In the genomic region with DNA sequence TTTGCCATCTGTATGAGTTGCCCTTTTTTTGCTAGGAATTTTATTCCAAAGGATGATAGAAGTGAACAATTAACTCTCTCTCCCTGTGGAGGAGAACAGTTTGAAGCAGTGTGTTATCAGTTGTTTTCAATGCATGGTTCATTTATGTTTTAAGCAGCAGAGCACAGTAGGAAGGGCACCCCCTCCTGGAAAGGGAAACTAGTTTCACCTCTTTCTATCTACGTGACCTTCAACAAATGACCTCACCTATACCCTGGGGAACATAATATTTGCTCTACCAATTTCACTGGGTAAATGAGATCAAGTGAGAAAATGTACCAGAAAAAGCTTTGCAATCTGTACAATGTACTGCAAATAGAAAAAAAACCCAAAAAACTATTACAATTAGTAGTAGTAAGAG, we compare ENCODE assay signal across 20 cellular contexts. TPM values are rescaled to one million over a fixed set of nuclear protein-coding genes. Genes with fewer than 3 reads are reported as not detected.
DNase-seq lines count a peak whose midpoint lies in the region; ATAC-seq, FAIRE-seq and TF ChIP-seq lines count a peak whose summit lies in the region.
"Had no signal": no experiment of that assay in that cellular context is flagged by ENCODE, and none has a peak within 500 bp of the region (broad histone marks: within the 10 kb centered on the region; RNA-seq: fewer than 3 reads in every experiment).

No MANE protein-coding gene starts in this region.

- in situ Hi-C loops in SK-MEL-5 (cut with HindIII; ENCODE audit: low pct_unique_long_range_greater_than_20kb, low sequenced_read_pairs) (no loop called here), HepG2 (cut with HindIII; ENCODE audit: extremely low pct_ligation_motif_present, low pct_unique_long_range_greater_than_20kb) (no loop called here)

- H3K27me3 ChIP-seq in HepG2 (ENCODE audit: control insufficient read depth in 1 of 2, insufficient read depth in 2 of 2, low read length in 2 of 2): no peaks in the 10 kb centered on the region; a peak in 1 of 5 replicates
- H3K27me3 ChIP-seq: right atrium auricular region had no signal

- no peak overlapping the region for H3K4me3 Mint-ChIP-seq in type B pancreatic cell
- H3K4me3 Mint-ChIP-seq: activated T-cell treated with anti-CD3 and anti-CD28 coated beads, Interleukin-2, amount 50 U/mL, for 24 hours; stimulated activated naive CD8-positive, alpha-beta T cell treated with anti-CD3 and anti-CD28 coated beads, Interleukin-15, amount 100 ng/mL, for 72 hours; T-cell had no signal

- POLR2A ChIA-PET in HEK293 (lab: Yijun Ruan, JAX) (no interaction called here), HepG2 (lab: Yijun Ruan, JAX) (no interaction called here)

- H3K4me1 ChIP-seq in HEK293 (ENCODE audit: control insufficient read depth, insufficient read depth, low read length) (peaks cover 2% of the 10 kb centered on the region; the same call in 1 of the 2 replicates), HepG2 (ENCODE audit: insufficient read depth, low read length) (peaks cover 60% of the 10 kb centered on the region)

- peaks cover 7% of the 10 kb centered on the region for H3K4me1 Mint-ChIP-seq in type B pancreatic cell (ENCODE audit: unreplicated experiment)

- TF ChIP-seq CTCF in C4-2B (conservative IDR thresholded peaks at IDR 0.05) (peak; percentile 36), HEK293 (tag by site-specific recombination; IDR thresholded peaks at IDR 0.05) (no peak), HepG2 (CRISPR knock-in tag; IDR thresholded peaks at IDR 0.05) (peak; percentile 58), type B pancreatic cell (conservative IDR thresholded peaks at IDR 0.05) (no peak)

- FAIRE-seq in HepG2 (lab: Jason Lieb, UNC): no peak
- FAIRE-seq: frontal cortex, G401.6 had no signal

- no peak overlapping the region for H3K4me2 ChIP-seq in HepG2 (ENCODE audit: low read depth, low read length)

- WGBS in HepG2 (ENCODE audit: low lambda C conversion rate): 11% methylated on average over 1 of the region's 1 CpG

- no peaks in the 10 kb centered on the region for H3K36me3 ChIP-seq in HEK293 (ENCODE audit: control insufficient read depth in 2 of 2, insufficient read depth in 1 of 2, low read length in 2 of 2)
- H3K36me3 ChIP-seq in HepG2 (replicated peaks in 1 of 2; ENCODE audit: control insufficient read depth in 1 of 2, insufficient read depth in 2 of 2, low read length in 2 of 2): no peaks in the 10 kb centered on the region
- H3K36me3 ChIP-seq: right atrium auricular region had no signal

- H3K9ac ChIP-seq in HepG2 (ENCODE audit: insufficient read depth, low read depth, low read length): no peak overlapping the region

- intact Hi-C loops in HepG2 (cut with micrococcal nuclease; ENCODE audit: unreplicated experiment): loop anchor here (10.0 kb wide), 1 partner anchor 55 kb away; no protein-coding TSS in a partner anchor

- no peak for TF ChIP-seq POLR2A in HepG2 (IDR thresholded peaks at IDR 0.05; ENCODE audit: insufficient read depth in 1 of 2, low read depth in 2 of 2, low read length in 2 of 2)

- H4K20me1 ChIP-seq in HepG2 (ENCODE audit: insufficient read depth, low read length): no peaks in the 10 kb centered on the region

- DNase-seq in SK-MEL-5 (ENCODE audit: low read depth, low spot score): peak; percentile 10
- DNase-seq in HepG2 (ENCODE audit: low spot score): peak; percentile 62
- no peak for DNase-seq in SKM-1 treated with dmso at 0.1 percent for 144 hours (lab: John Stamatoyannopoulos, UW; ENCODE audit: unreplicated experiment)
- DNase-seq in NCI-H2081 (lab: John Stamatoyannopoulos, UW): no peak
- no peak for DNase-seq in type B pancreatic cell (ENCODE audit: extremely low spot score, unreplicated experiment)
- no peak for DNase-seq in effector CD4-positive, alpha-beta T cell
- DNase-seq: activated CD4-positive, alpha-beta T cell treated with anti-CD3 and anti-CD28 coated beads for 1 hour; activated T-cell treated with anti-CD3 and anti-CD28 coated beads, Interleukin-2, amount 50 U/mL, for 24 hours; amygdala; dermis blood vessel endothelial cell; KG1; kidney glomerular epithelial cell; NCI-H2107; stimulated activated naive CD8-positive, alpha-beta T cell treated with anti-CD3 and anti-CD28 coated beads, Interleukin-15, amount 100 ng/mL, for 72 hours; T-cell had no signal

- H3K79me2 ChIP-seq in HepG2 (ENCODE audit: insufficient read depth, low read length): no peaks in the 10 kb centered on the region

- CTCF ChIA-PET in HEK293 (lab: Yijun Ruan, JAX) (interaction anchor here (0.5 to 2.9 kb wide), 4 partner anchors 13 to 351 kb away, joined by 3 to 12 read pairs (median 4); no protein-coding TSS in a partner anchor), HepG2 (lab: Yijun Ruan, JAX; ENCODE audit: low intra/inter-chr PET ratio, low total read pairs) (no interaction called here)

- H3K4me3 ChIP-seq in HEK293 (ENCODE audit: low read depth, low read length): no peak overlapping the region
- no peak overlapping the region for H3K4me3 ChIP-seq in HepG2 (replicated peaks in 1 of 3; ENCODE audit: insufficient read depth in 1 of 3, low read depth in 2 of 3, low read length in 3 of 3)
- H3K4me3 ChIP-seq: right atrium auricular region had no signal

- no peak overlapping the region for H3K27ac Mint-ChIP-seq in type B pancreatic cell
- H3K27ac Mint-ChIP-seq: activated T-cell treated with anti-CD3 and anti-CD28 coated beads, Interleukin-2, amount 50 U/mL, for 24 hours; stimulated activated naive CD8-positive, alpha-beta T cell treated with anti-CD3 and anti-CD28 coated beads, Interleukin-15, amount 100 ng/mL, for 72 hours; T-cell had no signal

- H3K27me3 Mint-ChIP-seq in type B pancreatic cell: no peaks in the 10 kb centered on the region
- H3K27me3 Mint-ChIP-seq: activated T-cell treated with anti-CD3 and anti-CD28 coated beads, Interleukin-2, amount 50 U/mL, for 24 hours; stimulated activated naive CD8-positive, alpha-beta T cell treated with anti-CD3 and anti-CD28 coated beads, Interleukin-15, amount 100 ng/mL, for 72 hours had no signal

- BruUV-seq in HepG2 (replicated peaks; lab: Mats Ljungman, UMichigan): no TSS peak

- H3K9me3 ChIP-seq in HEK293 (ENCODE audit: control insufficient read depth, insufficient read depth, low read depth, low read length) (no peaks in the 10 kb centered on the region), HepG2 (ENCODE audit: low read length) (no peaks in the 10 kb centered on the region)
- H3K9me3 ChIP-seq: right atrium auricular region had no signal

- peak; percentile 73 for ATAC-seq in HepG2
- ATAC-seq: stimulated activated naive CD8-positive, alpha-beta T cell treated with anti-CD3 and anti-CD28 coated beads, Interleukin-15, amount 100 ng/mL, for 72 hours; T-cell had no signal

- H3K36me3 Mint-ChIP-seq in type B pancreatic cell: no peaks in the 10 kb centered on the region
- H3K36me3 Mint-ChIP-seq: T-cell had no signal

- H2AFZ ChIP-seq in HepG2 (ENCODE audit: low read length): no peak overlapping the region

- TF ChIP-seq EP300 in HepG2 (IDR thresholded peaks at IDR 0.05; ENCODE audit: low read depth in 2 of 2, low read length in 2 of 2) (no peak), HepG2 (CRISPR knock-in tag; IDR thresholded peaks at IDR 0.05; ENCODE audit: borderline replicate concordance) (no peak)

- no peak for TF ChIP-seq RAD21 in HepG2 (CRISPR knock-in tag; IDR thresholded peaks at IDR 0.05)

- no peaks in the 10 kb centered on the region for H3K9me3 Mint-ChIP-seq in type B pancreatic cell
- H3K9me3 Mint-ChIP-seq: activated T-cell treated with anti-CD3 and anti-CD28 coated beads, Interleukin-2, amount 50 U/mL, for 24 hours; stimulated activated naive CD8-positive, alpha-beta T cell treated with anti-CD3 and anti-CD28 coated beads, Interleukin-15, amount 100 ng/mL, for 72 hours; T-cell had no signal

- H3K27ac ChIP-seq in C4-2B: no peak overlapping the region
- H3K27ac ChIP-seq in HEK293 (ENCODE audit: extremely low read depth, low read depth, low read length): no peak overlapping the region
- H3K27ac ChIP-seq in HepG2 (ENCODE audit: extremely low read length, insufficient read depth, low read length): no peak overlapping the region
- H3K27ac ChIP-seq: right atrium auricular region had no signal

RNA-seq across cellular contexts. Expression of a gene that starts 5.4 kb away (rescaled TPM):
- total RNA-seq in SK-MEL-5 (2014; rRNA removed; shearing (Covaris generic)): 10.9 and 12.1 TPM in 2 replicates
- polyA plus RNA-seq in SK-MEL-5 (2015; cell fraction: cytosol; rRNA removed): 13.0 and 13.8 TPM in 2 replicates
- 23.5 and 26.6 TPM in 2 replicates for polyA plus RNA-seq in SK-MEL-5 (2015; cell fraction: nucleus; rRNA removed)
- total RNA-seq in HepG2 (2016; rRNA removed; fragmentation: Illumina TruSeq; extraction: Trizol) (11.4 and 12.4 TPM in 2 replicates), type B pancreatic cell (ENCODE audit: low replicate concordance) (22.3 and 29.8 TPM in 2 replicates)
- 3.3 and 4.0 TPM in 2 replicates for total RNA-seq in HepG2 (2016; cell fraction: cytosol; rRNA removed; fragmentation: Illumina TruSeq; extraction: Trizol; ENCODE audit: low read depth)
- 9.6 and 11.0 TPM in 2 replicates for total RNA-seq in HepG2 (2016; cell fraction: insoluble cytoplasmic fraction; rRNA removed; fragmentation: Illumina TruSeq; extraction: Trizol)
- total RNA-seq in HepG2 (2016; cell fraction: membrane; rRNA removed; fragmentation: Illumina TruSeq; extraction: Trizol): 7.1 and 7.7 TPM in 2 replicates
- 10.9 and 11.0 TPM in 2 replicates for total RNA-seq in HepG2 (2016; cell fraction: nucleus; rRNA removed; fragmentation: Illumina TruSeq; extraction: Trizol)
- 25.3 and 27.2 TPM in 2 replicates for polyA plus RNA-seq in HepG2 (2011; rRNA removed)
- 20.2 and 21.1 TPM in 2 replicates for polyA plus RNA-seq in HepG2 (2011; cell fraction: cytosol; rRNA removed)
- polyA plus RNA-seq in HepG2 (2011; cell fraction: nucleus; rRNA removed): 14.4 and 15.0 TPM in 2 replicates
- 10.1 and 10.6 TPM in 2 replicates for polyA plus RNA-seq in HepG2 (2012)
- polyA plus RNA-seq in HepG2 (2016; cell fraction: cytosol; fragmentation: Illumina TruSeq; extraction: Trizol; ENCODE audit: low read depth): 2.5 and 2.6 TPM in 2 replicates
- 17.4 and 17.9 TPM in 2 replicates for polyA plus RNA-seq in HepG2 (2016; cell fraction: insoluble cytoplasmic fraction; fragmentation: Illumina TruSeq; extraction: Trizol; ENCODE audit: low read depth)
- 4.7 and 4.9 TPM in 2 replicates for polyA plus RNA-seq in HepG2 (2016; cell fraction: membrane; fragmentation: Illumina TruSeq; extraction: Trizol; ENCODE audit: low read depth)
- 16.0 and 16.8 TPM in 2 replicates for polyA plus RNA-seq in HepG2 (2016; cell fraction: nucleus; fragmentation: Illumina TruSeq; extraction: Trizol; ENCODE audit: insufficient read depth, low read depth)
- 7.5 and 22.8 TPM in 2 replicates for polyA minus RNA-seq in HepG2 (2011; rRNA and poly(A)+ RNA removed; ENCODE audit: low replicate concordance)
- 8.2 and 8.5 TPM in 2 replicates for polyA minus RNA-seq in HepG2 (2011; cell fraction: cytosol; rRNA and poly(A)+ RNA removed)
- polyA minus RNA-seq in HepG2 (2011; cell fraction: nucleus; rRNA and poly(A)+ RNA removed): 29.7 and 35.1 TPM in 2 replicates

RNA-seq across cellular contexts. Expression of a gene that starts 43.2 kb away (rescaled TPM):
- under 0.01 and 0.05 TPM in 2 replicates for total RNA-seq in SK-MEL-5 (2014; rRNA removed; shearing (Covaris generic))
- polyA plus RNA-seq in SK-MEL-5 (2015; cell fraction: cytosol; rRNA removed): 0.05 TPM in 1 of 2 replicates, not detected in the other
- not detected in 2 replicates for polyA plus RNA-seq in SK-MEL-5 (2015; cell fraction: nucleus; rRNA removed)
- not detected in 2 replicates for total RNA-seq in HepG2 (2016; rRNA removed; fragmentation: Illumina TruSeq; extraction: Trizol)
- total RNA-seq in HepG2 (2016; cell fraction: cytosol; rRNA removed; fragmentation: Illumina TruSeq; extraction: Trizol; ENCODE audit: low read depth): not detected in 2 replicates
- not detected in 2 replicates for total RNA-seq in HepG2 (2016; cell fraction: insoluble cytoplasmic fraction; rRNA removed; fragmentation: Illumina TruSeq; extraction: Trizol)
- not detected in 2 replicates for total RNA-seq in HepG2 (2016; cell fraction: membrane; rRNA removed; fragmentation: Illumina TruSeq; extraction: Trizol)
- total RNA-seq in HepG2 (2016; cell fraction: nucleus; rRNA removed; fragmentation: Illumina TruSeq; extraction: Trizol): not detected in 2 replicates
- 0.05 TPM in 1 of 2 replicates, not detected in the other for polyA plus RNA-seq in HepG2 (2011; rRNA removed)
- polyA plus RNA-seq in HepG2 (2011; cell fraction: cytosol; rRNA removed): 0.01 TPM in 2 replicates
- polyA plus RNA-seq in HepG2 (2011; cell fraction: nucleus; rRNA removed): 0.06 and 0.19 TPM in 2 replicates
- polyA plus RNA-seq in HepG2 (2012): 0.04 TPM in 1 of 2 replicates, not detected in the other
- polyA plus RNA-seq in HepG2 (2016; cell fraction: cytosol; fragmentation: Illumina TruSeq; extraction: Trizol; ENCODE audit: low read depth): not detected in 2 replicates
- not detected in 2 replicates for polyA plus RNA-seq in HepG2 (2016; cell fraction: insoluble cytoplasmic fraction; fragmentation: Illumina TruSeq; extraction: Trizol; ENCODE audit: low read depth)
- not detected in 2 replicates for polyA plus RNA-seq in HepG2 (2016; cell fraction: membrane; fragmentation: Illumina TruSeq; extraction: Trizol; ENCODE audit: low read depth)
- polyA plus RNA-seq in HepG2 (2016; cell fraction: nucleus; fragmentation: Illumina TruSeq; extraction: Trizol; ENCODE audit: insufficient read depth, low read depth): not detected in 2 replicates
- 0.06 and 0.80 TPM in 2 replicates for polyA minus RNA-seq in HepG2 (2011; rRNA and poly(A)+ RNA removed; ENCODE audit: low replicate concordance)
- polyA minus RNA-seq in HepG2 (2011; cell fraction: cytosol; rRNA and poly(A)+ RNA removed): not detected in 2 replicates
- polyA minus RNA-seq in HepG2 (2011; cell fraction: nucleus; rRNA and poly(A)+ RNA removed): 0.13 and 0.37 TPM in 2 replicates
- 12.7 and 14.3 TPM in 2 replicates for total RNA-seq in type B pancreatic cell (ENCODE audit: low replicate concordance)

Comparison
In these comparisons a context has a peak if more than half of its experiments do, and no peak if none do; other contexts are left out.
1. CTCF ChIP-seq: peak in C4-2B (single experiment) and HepG2 (single experiment); none in HEK293 (single experiment) and type B pancreatic cell (single experiment).
2. DNase-seq: peak in SK-MEL-5 (single experiment) and HepG2 (single experiment); none in SKM-1 treated with dmso at 0.1 percent for 144 hours (single experiment), NCI-H2081 (0 of 2), type B pancreatic cell (single experiment) and effector CD4-positive, alpha-beta T cell (single experiment).
3. RNA of a gene that starts 43.2 kb away (total RNA-seq): 12.7 to 14.3 TPM in type B pancreatic cell; under 0.01 to 0.05 TPM in SK-MEL-5 and not detected in HepG2; every median in the first group is over 10 times any median in the second.